In genomic region chr17:5467416-5467815, GRCh38 we compare ENCODE assay signal across 8 cellular contexts. TPM values are rescaled to one million over a fixed set of nuclear protein-coding genes. Genes with fewer than 3 reads are reported as not detected.
DNase-seq lines count a peak whose midpoint lies in the region; TF ChIP-seq lines count a peak whose summit lies in the region.

No MANE protein-coding gene starts in this region.

- peaks cover 0 to 9% (median 0%) of the 10 kb centered on the region in 3 donors for H3K36me3 ChIP-seq in Peyer's patch
- H3K36me3 ChIP-seq in esophagus muscularis mucosa: peaks cover 0 to 24% (median 10%) of the 10 kb centered on the region in 4 donors

- TF ChIP-seq EP300 in esophagus muscularis mucosa (IDR thresholded peaks at IDR 0.05): no peak

- DNase-seq in GM12864 (ENCODE audit: low read depth): no peak
- no peak for DNase-seq in Peyer's patch
- DNase-seq in esophagus muscularis mucosa (ENCODE audit: extremely low spot score): no peak
- DNase-seq in retina: peak; percentile 6
- DNase-seq in NCI-H2227 (lab: John Stamatoyannopoulos, UW; ENCODE audit: unreplicated experiment): no peak
- DNase-seq in NCI-H510A treated with DMSO at 0.1 percent for 48 hours (lab: John Stamatoyannopoulos, UW): no peak
- DNase-seq in NCI-H524 treated with DMSO at 0.1 percent for 48 hours (lab: John Stamatoyannopoulos, UW): no peak
- DNase-seq in HuH-7 (ENCODE audit: low spot score): no peak

- peaks cover 0 to 16% (median 4%) of the 10 kb centered on the region in 4 donors for H3K4me1 ChIP-seq in Peyer's patch
- H3K4me1 ChIP-seq in esophagus muscularis mucosa: peaks cover 19 to 36% (median 27%) of the 10 kb centered on the region in 4 donors

- WGBS in esophagus muscularis mucosa: 10% methylated on average over 8 of the region's 8 CpGs

- TF ChIP-seq CTCF in GM12864 (IDR thresholded peaks at IDR 0.05; ENCODE audit: low read depth, low read length, missing control alignments) (no peak), Peyer's patch (IDR thresholded peaks at IDR 0.05) (no peak), esophagus muscularis mucosa (IDR thresholded peaks at IDR 0.05) (no peak)

- H3K4me3 ChIP-seq in GM12864 (ENCODE audit: low read depth, low read length) (peak overlapping the region; percentile 81), Peyer's patch (peak overlapping the region; percentile 86 to 90 (median 88)), esophagus muscularis mucosa (peak overlapping the region; percentile 84 to 99 (median 95))

- no peak for TF ChIP-seq POLR2A in Peyer's patch (IDR thresholded peaks at IDR 0.05)
- TF ChIP-seq POLR2A in esophagus muscularis mucosa (IDR thresholded peaks at IDR 0.05; ENCODE audit: low read depth): no peak

- no peak overlapping the region for H3K27ac ChIP-seq in Peyer's patch
- H3K27ac ChIP-seq in esophagus muscularis mucosa (replicated peaks in 1 of 4): no peak overlapping the region

- intact Hi-C loops in esophagus muscularis mucosa (cut with DNase I): no loop called here

- H3K9me3 ChIP-seq in Peyer's patch: no peaks in the 10 kb centered on the region
- no peaks in the 10 kb centered on the region for H3K9me3 ChIP-seq in esophagus muscularis mucosa

- H3K27me3 ChIP-seq in Peyer's patch (no peaks in the 10 kb centered on the region), esophagus muscularis mucosa (no peaks in the 10 kb centered on the region)

RNA-seq across cellular contexts. Expression of gene DHX33, which starts 1.4 kb away (rescaled TPM):
- total RNA-seq in Peyer's patch: 10 to 100 TPM in 3 of 4 donors, 1 to 10 TPM in 1; 8.8 to 18.2 (median 11.5) TPM
- total RNA-seq in esophagus muscularis mucosa: 10 to 100 TPM in 1 of 4 donors, 1 to 10 TPM in 3; 9.1 to 10.9 (median 9.7) TPM

RNA-seq across cellular contexts. Expression of gene DERL2, which starts 18.6 kb away (rescaled TPM):
- total RNA-seq in Peyer's patch: 10 to 100 TPM in 3 of 4 donors, 1 to 10 TPM in 1; 3.3 to 42.8 (median 36.1) TPM
- 10 to 100 TPM; 17.4 to 32.4 (median 23.3) TPM for total RNA-seq in esophagus muscularis mucosa

RNA-seq across cellular contexts. Expression of gene MIS12, which starts 18.9 kb away (rescaled TPM):
- total RNA-seq in Peyer's patch: 10 to 100 TPM in 3 of 4 donors, 1 to 10 TPM in 1; 9.2 to 23.9 (median 14.0) TPM
- total RNA-seq in esophagus muscularis mucosa: 10 to 100 TPM in 3 of 4 donors, 1 to 10 TPM in 1; 8.8 to 18.9 (median 14.6) TPM

RNA-seq across cellular contexts. Expression of gene C1QBP, which starts 28.5 kb away (rescaled TPM):
- total RNA-seq in Peyer's patch: 10 to 100 TPM; 54.2 to 86.6 (median 68.1) TPM
- total RNA-seq in esophagus muscularis mucosa: 100 to 1,000 TPM in 1 of 4 donors, 10 to 100 TPM in 3; 92.9 to 124 (median 95.5) TPM

RNA-seq across cellular contexts. Expression of gene RPAIN, which starts 47.4 kb away (rescaled TPM):
- total RNA-seq in Peyer's patch (10 to 100 TPM; 27.8 to 96.6 (median 49.6) TPM), esophagus muscularis mucosa (10 to 100 TPM; 25.7 to 37.0 (median 32.0) TPM)
